In genomic region chr2:200751786-200752185, GRCh38 we compare ENCODE assay signal across 1 cellular context.
TF ChIP-seq lines count a peak whose summit lies in the region.

No MANE protein-coding gene starts in this region.

TF ChIP-seq in IMR-90, 13 proteins besides CTCF, POLR2A, EP300 and RAD21 (continued from another document):
- TF ChIP-seq MAFK (IDR thresholded peaks at IDR 0.05; ENCODE audit: low read depth, low read length), result no peak
- TF ChIP-seq CEBPB (IDR thresholded peaks at IDR 0.05; ENCODE audit: low read depth, low read length), result no peak
